ENCODE assay signal across 6 cellular contexts in genomic region chr12:127503996-127504395, GRCh38.
DNase-seq lines count a peak whose midpoint lies in the region; ATAC-seq and TF ChIP-seq lines count a peak whose summit lies in the region.
"Not testable (repeated sequence)": the region's sequence is repeated elsewhere in the genome, so short reads cannot be mapped to it uniquely, and the experiment has no call there.

No MANE protein-coding gene starts in this region.

- not testable (repeated sequence) for H4K20me1 ChIP-seq in OCI-LY3 (ENCODE audit: insufficient read depth, low read length)

- intact Hi-C loops in MCF 10A (cut with micrococcal nuclease); mucosa of descending colon (cut with DNase I, micrococcal nuclease): not testable (repeated sequence)

- H3K4me1 Mint-ChIP-seq in MCF 10A (ENCODE audit: insufficient read depth, unreplicated experiment): not testable (repeated sequence)

- not testable (repeated sequence) for H3K9me3 Mint-ChIP-seq in MCF 10A (ENCODE audit: unreplicated experiment)

- DNase-seq in HT-29 (ENCODE audit: low spot score) (peak; percentile 30), RWPE1 (ENCODE audit: low spot score) (peak; percentile 21), MCF 10A (ENCODE audit: unreplicated experiment) (peak; percentile 58), epithelial cell of esophagus (ENCODE audit: low read depth) (peak; percentile 7)
- DNase-seq in mucosa of descending colon: not testable (repeated sequence)

- CTCF ChIA-PET in RWPE1 (lab: Yijun Ruan, JAX); MCF 10A (lab: Yijun Ruan, JAX): not testable (repeated sequence)

- H3K9me3 ChIP-seq in OCI-LY3 (ENCODE audit: insufficient read depth, low read length); mucosa of descending colon: not testable (repeated sequence)

- POLR2A ChIA-PET in RWPE1 (lab: Yijun Ruan, JAX; ENCODE audit: low non-redundant PET); MCF 10A (lab: Yijun Ruan, JAX): not testable (repeated sequence)

- H3K4me2 ChIP-seq in OCI-LY3 (ENCODE audit: low read length): peak overlapping the region; percentile 53

- H3K27me3 ChIP-seq in OCI-LY3 (ENCODE audit: low read depth, low read length): not testable (repeated sequence)

- H3K4me1 ChIP-seq in OCI-LY3 (ENCODE audit: low read length): peaks cover 68% of the 10 kb centered on the region
- not testable (repeated sequence) for H3K4me1 ChIP-seq in mucosa of descending colon (ENCODE audit: low read depth)

- H3K36me3 Mint-ChIP-seq in MCF 10A (ENCODE audit: insufficient read depth, unreplicated experiment): not testable (repeated sequence)

- not testable (repeated sequence) for TF ChIP-seq CTCF in OCI-LY3 (IDR thresholded peaks at IDR 0.05; ENCODE audit: low read depth, low read length); RWPE1 (conservative IDR thresholded peaks at IDR 0.05; ENCODE audit: low read depth); MCF 10A (IDR thresholded peaks at IDR 0.05; ENCODE audit: unreplicated experiment); epithelial cell of esophagus (IDR thresholded peaks at IDR 0.05; ENCODE audit: insufficient read depth, low read depth, low read length, missing control alignments); mucosa of descending colon (IDR thresholded peaks at IDR 0.05)

- not testable (repeated sequence) for H3K27ac Mint-ChIP-seq in MCF 10A (ENCODE audit: low read depth, unreplicated experiment)

- peak overlapping the region; percentile 50 for H3K4me3 ChIP-seq in OCI-LY3 (ENCODE audit: low read length)
- not testable (repeated sequence) for H3K4me3 ChIP-seq in epithelial cell of esophagus (ENCODE audit: low read length); mucosa of descending colon

- not testable (repeated sequence) for BruUV-seq in MCF 10A (replicated peaks; lab: Mats Ljungman, UMichigan)

- peak overlapping the region; percentile 51; the same call in 1 of the 2 replicates for H3K9ac ChIP-seq in OCI-LY3 (ENCODE audit: low read length)

- not testable (repeated sequence) for H3K79me2 ChIP-seq in OCI-LY3 (ENCODE audit: low read length)

- peak overlapping the region; percentile 76 for H3K27ac ChIP-seq in OCI-LY3 (ENCODE audit: low read length)
- not testable (repeated sequence) for H3K27ac ChIP-seq in RWPE1

- not testable (repeated sequence) for H3K4me3 Mint-ChIP-seq in MCF 10A (ENCODE audit: unreplicated experiment)

- peaks cover 22% of the 10 kb centered on the region for H3K36me3 ChIP-seq in OCI-LY3 (replicated peaks; ENCODE audit: low read depth, low read length)
- not testable (repeated sequence) for H3K36me3 ChIP-seq in mucosa of descending colon (ENCODE audit: low read depth)

- not testable (repeated sequence) for H2AFZ ChIP-seq in OCI-LY3 (ENCODE audit: low read depth, low read length)

- peak; percentile 55 for ATAC-seq in mucosa of descending colon

- H3K27me3 Mint-ChIP-seq in MCF 10A (ENCODE audit: insufficient read depth, unreplicated experiment): not testable (repeated sequence)
